In genomic region chr19:14409157-14410053, GRCh38 we compare ENCODE assay signal across 1 cellular context.
TF ChIP-seq lines count a peak whose summit lies in the region.

No MANE protein-coding gene starts in this region.

TF ChIP-seq in IMR-90, 13 proteins besides CTCF, POLR2A, EP300 and RAD21:
- TF ChIP-seq, protein P1, sequence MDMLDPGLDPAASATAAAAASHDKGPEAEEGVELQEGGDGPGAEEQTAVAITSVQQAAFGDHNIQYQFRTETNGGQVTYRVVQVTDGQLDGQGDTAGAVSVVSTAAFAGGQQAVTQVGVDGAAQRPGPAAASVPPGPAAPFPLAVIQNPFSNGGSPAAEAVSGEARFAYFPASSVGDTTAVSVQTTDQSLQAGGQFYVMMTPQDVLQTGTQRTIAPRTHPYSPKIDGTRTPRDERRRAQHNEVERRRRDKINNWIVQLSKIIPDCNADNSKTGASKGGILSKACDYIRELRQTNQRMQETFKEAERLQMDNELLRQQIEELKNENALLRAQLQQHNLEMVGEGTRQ (IDR thresholded peaks at IDR 0.05; ENCODE audit: low read depth, low read length): no peak
- TF ChIP-seq BHLHE40 (IDR thresholded peaks at IDR 0.05; ENCODE audit: low read depth, low read length) (no peak), RFX5 (IDR thresholded peaks at IDR 0.05; ENCODE audit: low read depth, low read length) (no peak), MXI1 (IDR thresholded peaks at IDR 0.05; ENCODE audit: borderline replicate concordance, low read depth, low read length) (no peak)
- TF ChIP-seq, protein P2, sequence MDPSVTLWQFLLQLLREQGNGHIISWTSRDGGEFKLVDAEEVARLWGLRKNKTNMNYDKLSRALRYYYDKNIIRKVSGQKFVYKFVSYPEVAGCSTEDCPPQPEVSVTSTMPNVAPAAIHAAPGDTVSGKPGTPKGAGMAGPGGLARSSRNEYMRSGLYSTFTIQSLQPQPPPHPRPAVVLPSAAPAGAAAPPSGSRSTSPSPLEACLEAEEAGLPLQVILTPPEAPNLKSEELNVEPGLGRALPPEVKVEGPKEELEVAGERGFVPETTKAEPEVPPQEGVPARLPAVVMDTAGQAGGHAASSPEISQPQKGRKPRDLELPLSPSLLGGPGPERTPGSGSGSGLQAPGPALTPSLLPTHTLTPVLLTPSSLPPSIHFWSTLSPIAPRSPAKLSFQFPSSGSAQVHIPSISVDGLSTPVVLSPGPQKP (IDR thresholded peaks at IDR 0.05; ENCODE audit: borderline replicate concordance, low read depth, low read length): no peak
